Comparison of ENCODE assay signal across 8 cellular contexts in the genomic region with DNA sequence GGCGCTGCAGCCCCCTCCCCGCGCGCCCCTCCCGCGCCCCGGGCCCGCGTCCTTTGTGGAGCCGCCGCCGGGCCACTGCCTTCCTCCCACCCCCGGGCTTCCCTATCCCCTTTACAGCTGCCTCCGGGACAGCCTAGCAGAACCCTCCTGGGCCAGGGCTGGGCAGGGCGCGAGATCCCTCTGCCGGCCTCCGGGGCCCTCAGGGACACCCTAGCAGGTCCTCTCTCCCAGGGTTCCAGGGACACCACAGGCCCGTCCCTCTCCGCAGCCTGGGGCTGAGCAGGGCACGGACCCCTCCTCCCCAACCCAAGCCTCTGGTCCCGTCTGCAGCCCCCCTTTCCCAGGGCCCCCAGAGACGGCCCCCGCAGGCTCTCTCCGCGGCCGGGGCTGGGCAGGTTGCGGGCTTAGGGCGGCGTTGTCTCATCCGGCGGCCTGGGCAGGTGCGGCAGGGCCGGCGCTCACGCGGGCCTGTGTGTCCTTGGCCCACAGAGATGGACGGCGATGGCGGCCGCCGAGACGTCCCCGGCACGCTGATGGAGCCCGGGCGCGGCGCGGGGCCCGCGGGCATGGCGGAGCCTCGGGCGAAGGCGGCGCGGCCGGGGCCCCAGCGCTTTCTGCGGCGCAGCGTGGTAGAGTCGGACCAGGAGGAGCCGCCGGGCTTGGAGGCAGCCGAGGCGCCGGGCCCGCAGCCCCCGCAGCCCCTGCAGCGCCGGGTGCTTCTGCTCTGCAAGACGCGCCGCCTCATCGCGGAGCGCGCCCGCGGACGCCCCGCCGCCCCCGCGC. TPM values are rescaled to one million over a fixed set of nuclear protein-coding genes. Genes with fewer than 3 reads are reported as not detected.
DNase-seq lines count a peak whose midpoint lies in the region; ATAC-seq and TF ChIP-seq lines count a peak whose summit lies in the region.

No MANE protein-coding gene starts in this region.

- no peaks in the 10 kb centered on the region for H4K20me1 ChIP-seq in MM.1S (ENCODE audit: insufficient read depth, low read length)

- H3K4me2 ChIP-seq in MM.1S (ENCODE audit: low read depth, low read length): peak overlapping the region; percentile 27; the same call in 1 of the 2 replicates

- POLR2A ChIA-PET in CD8-positive, alpha-beta memory T cell (lab: Charles Lee): no interaction called here

- no peaks in the 10 kb centered on the region for H3K9me3 ChIP-seq in CD8-positive, alpha-beta memory T cell (ENCODE audit: low read length)
- no peaks in the 10 kb centered on the region for H3K9me3 ChIP-seq in MM.1S (replicated peaks; ENCODE audit: insufficient read depth, low read length)

- H3K4me3 ChIP-seq in CD8-positive, alpha-beta memory T cell (ENCODE audit: low read length): no peak overlapping the region
- no peak overlapping the region for H3K4me3 ChIP-seq in MM.1S (ENCODE audit: low read length)

- peak overlapping the region in 1 of 8 donors; percentile 78 for H3K27ac Mint-ChIP-seq in CD8-positive, alpha-beta memory T cell
- no peak overlapping the region for H3K27ac Mint-ChIP-seq in dendritic cell treated with granulocyte-macrophage colony-stimulating factor and Interleukin-4, amounts not matched to agents 40 ng/mL and 50 ng/mL, for 4 days
- no peak overlapping the region for H3K27ac Mint-ChIP-seq in nephron

- no peak overlapping the region for H2AFZ ChIP-seq in MM.1S (ENCODE audit: low read length)

- peaks cover 29% of the 10 kb centered on the region for H3K27me3 ChIP-seq in CD8-positive, alpha-beta memory T cell (ENCODE audit: insufficient read depth, low read length, poor library complexity, severe bottlenecking)
- H3K27me3 ChIP-seq in MM.1S (replicated peaks; ENCODE audit: insufficient read depth, low read length): no peaks in the 10 kb centered on the region

- intact Hi-C loops in dendritic cell treated with granulocyte-macrophage colony-stimulating factor and Interleukin-4, amounts not matched to agents 40 ng/mL and 50 ng/mL, for 4 days (cut with micrococcal nuclease): no loop called here

- H3F3A ChIP-seq in MM.1S (ENCODE audit: insufficient read depth, low read length): no peaks in the 10 kb centered on the region

- H3K9me2 ChIP-seq in MM.1S (replicated peaks; ENCODE audit: insufficient read depth, low read length): no peaks in the 10 kb centered on the region

- peak in 1 of 5 donors; percentile 12 for DNase-seq in CD8-positive, alpha-beta memory T cell
- no peak for DNase-seq in MM.1S
- no peak for DNase-seq in NK-92 treated with Interleukin-12 subunit alpha and Interleukin-12 subunit beta, amount 100 ng/mL, for 24 hours (lab: John Stamatoyannopoulos, UW)
- DNase-seq in stimulated activated CD4-positive, alpha-beta T cell treated with anti-CD3 and anti-CD28 coated beads, Interleukin-2, amount 100 ng/mL, for 48 hours: no peak

- ATAC-seq in GM19467 (IDR thresholded peaks at IDR 0.05; ENCODE audit: unreplicated experiment): no peak
- ATAC-seq in GM18517 (IDR thresholded peaks at IDR 0.05; ENCODE audit: unreplicated experiment): no peak

- H3K36me3 ChIP-seq in CD8-positive, alpha-beta memory T cell (ENCODE audit: insufficient read depth, low read length): no peaks in the 10 kb centered on the region
- no peaks in the 10 kb centered on the region for H3K36me3 ChIP-seq in MM.1S (replicated peaks; ENCODE audit: insufficient read depth, low read length)

- H3K4me1 ChIP-seq in CD8-positive, alpha-beta memory T cell (ENCODE audit: insufficient read depth, low read length): peaks cover 7% of the 10 kb centered on the region
- H3K4me1 ChIP-seq in MM.1S (ENCODE audit: low read length): no peaks in the 10 kb centered on the region

- CTCF ChIA-PET in CD8-positive, alpha-beta memory T cell (lab: Charles Lee): no interaction called here

- H3K27ac ChIP-seq in CD8-positive, alpha-beta memory T cell (ENCODE audit: low read depth, low read length): no peak overlapping the region
- no peak overlapping the region for H3K27ac ChIP-seq in MM.1S (ENCODE audit: low read length)

- TF ChIP-seq CTCF in MM.1S (IDR thresholded peaks at IDR 0.05; ENCODE audit: low read length): no peak
- TF ChIP-seq CTCF in nephron (IDR thresholded peaks at IDR 0.05; ENCODE audit: unreplicated experiment in 3 of 3): no peak

- H3K9ac ChIP-seq in MM.1S (ENCODE audit: low read length): no peak overlapping the region

- peaks cover 8 to 14% (median 8%) of the 10 kb centered on the region in 3 donors for H3K4me1 Mint-ChIP-seq in CD8-positive, alpha-beta memory T cell
- peaks cover 5% of the 10 kb centered on the region for H3K4me1 Mint-ChIP-seq in dendritic cell treated with granulocyte-macrophage colony-stimulating factor and Interleukin-4, amounts not matched to agents 40 ng/mL and 50 ng/mL, for 4 days (ENCODE audit: low read depth)
- H3K4me1 Mint-ChIP-seq in nephron: peaks cover 28% of the 10 kb centered on the region

- H3K4me3 Mint-ChIP-seq in CD8-positive, alpha-beta memory T cell: peak overlapping the region in 6 of 7 donors; percentile 15 to 85 (median 62)
- H3K4me3 Mint-ChIP-seq in dendritic cell treated with granulocyte-macrophage colony-stimulating factor and Interleukin-4, amounts not matched to agents 40 ng/mL and 50 ng/mL, for 4 days: peak overlapping the region; percentile 69
- peak overlapping the region; percentile 51 to 77 (median 69) for H3K4me3 Mint-ChIP-seq in nephron

- H3K79me2 ChIP-seq in MM.1S (ENCODE audit: low read length): no peaks in the 10 kb centered on the region

- H3K9me3 Mint-ChIP-seq in CD8-positive, alpha-beta memory T cell: no peaks in the 10 kb centered on the region
- no peaks in the 10 kb centered on the region for H3K9me3 Mint-ChIP-seq in dendritic cell treated with granulocyte-macrophage colony-stimulating factor and Interleukin-4, amounts not matched to agents 40 ng/mL and 50 ng/mL, for 4 days
- H3K9me3 Mint-ChIP-seq in nephron: no peaks in the 10 kb centered on the region

- H3K36me3 Mint-ChIP-seq in CD8-positive, alpha-beta memory T cell: peaks cover 0 to 8% (median 0%) of the 10 kb centered on the region in 3 donors
- H3K36me3 Mint-ChIP-seq in dendritic cell treated with granulocyte-macrophage colony-stimulating factor and Interleukin-4, amounts not matched to agents 40 ng/mL and 50 ng/mL, for 4 days (ENCODE audit: low read depth): no peaks in the 10 kb centered on the region
- no peaks in the 10 kb centered on the region for H3K36me3 Mint-ChIP-seq in nephron (ENCODE audit: low read depth)

- H3K27me3 Mint-ChIP-seq in CD8-positive, alpha-beta memory T cell: peaks cover 25 to 58% of the 10 kb centered on the region in 2 donors
- H3K27me3 Mint-ChIP-seq in dendritic cell treated with granulocyte-macrophage colony-stimulating factor and Interleukin-4, amounts not matched to agents 40 ng/mL and 50 ng/mL, for 4 days: peaks cover 90% of the 10 kb centered on the region
- H3K27me3 Mint-ChIP-seq in nephron (ENCODE audit: low read depth): peaks cover 47% of the 10 kb centered on the region

RNA-seq across cellular contexts. Expression of a gene that starts 0.7 kb away (rescaled TPM):
- total RNA-seq in CD8-positive, alpha-beta memory T cell: under 1 TPM; 0.20 to 0.55 TPM
- polyA plus RNA-seq in CD8-positive, alpha-beta memory T cell: not detected

RNA-seq across cellular contexts. Expression of a gene that starts 50.6 kb away (rescaled TPM):
- 10 to 100 TPM; 59.9 to 62.9 TPM for total RNA-seq in CD8-positive, alpha-beta memory T cell
- 103 TPM for polyA plus RNA-seq in CD8-positive, alpha-beta memory T cell
